21 cellular contexts compared by ENCODE assay signal in the genomic region with DNA sequence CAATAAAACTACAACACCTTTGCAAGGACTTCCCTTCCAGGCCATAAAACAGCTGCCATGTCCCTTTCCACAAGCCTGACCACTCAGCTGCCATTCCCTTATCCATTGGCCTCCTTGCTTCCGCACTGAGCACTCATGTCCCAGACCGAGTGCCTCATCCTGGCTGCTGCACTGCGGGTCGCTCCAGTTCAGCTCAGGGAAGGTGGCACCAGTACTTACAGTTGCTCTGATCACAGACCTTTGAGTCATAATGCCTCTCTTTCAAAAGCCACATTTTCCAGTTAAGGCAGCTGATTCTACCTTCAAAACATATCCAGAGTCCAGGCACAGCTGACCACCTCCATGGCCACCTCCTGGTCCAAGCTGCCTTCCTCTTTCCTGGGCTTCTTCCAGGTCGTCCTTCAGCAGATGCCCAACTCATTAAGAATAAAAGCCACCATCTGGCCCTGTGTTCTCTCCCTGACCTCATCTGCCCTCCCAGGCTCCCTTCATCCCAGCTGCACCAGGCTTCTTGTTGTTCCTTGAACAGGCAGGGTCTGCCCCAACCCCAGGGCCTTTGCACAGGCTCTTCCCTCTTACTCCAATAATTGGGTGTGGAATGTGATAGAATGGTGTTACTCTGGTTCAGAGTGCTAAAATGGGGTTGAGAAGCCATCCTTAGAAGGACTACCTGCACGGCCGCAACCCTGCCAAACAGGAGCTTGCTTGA.
"Had no signal": no experiment of that assay in that cellular context is flagged by ENCODE, and none has a peak within 500 bp of the region (broad histone marks: within the 10 kb centered on the region; RNA-seq: fewer than 3 reads in every experiment).

No MANE protein-coding gene starts in this region.

- H3K27me3 ChIP-seq: right lobe of liver, upper lobe of right lung had no signal

- H3K27ac Mint-ChIP-seq: natural killer cell treated with Interleukin-12 subunit alpha and Interleukin-12 subunit beta and Interleukin-15 and Interleukin-18, amount 100 ng/mL, for 72 hours; stimulated activated memory B cell treated with anti-CD40 and anti-IgM and Interleukin-4, amounts not matched to agents 10 μg/mL and 1 μg/mL and 100 μg/mL, for 72 hours; stimulated activated naive CD8-positive, alpha-beta T cell treated with anti-CD3 and anti-CD28 coated beads, Interleukin-15, Interleukin-2, amounts not matched to agents 100 ng/mL and 50 ng/mL, for 24 hours had no signal

- H3K9ac ChIP-seq: parathyroid adenoma had no signal

- ATAC-seq: esophagus mucosa; gastrocnemius medialis; left cardiac atrium; lower lobe of right lung; natural killer cell treated with Interleukin-12 subunit alpha and Interleukin-12 subunit beta and Interleukin-15 and Interleukin-18, amount 100 ng/mL, for 72 hours; stimulated activated memory B cell treated with anti-CD40 and anti-IgM and Interleukin-4, amounts not matched to agents 10 μg/mL and 1 μg/mL and 100 μg/mL, for 72 hours; upper lobe of right lung had no signal

- H3K36me3 ChIP-seq: gastrocnemius medialis, left ventricle myocardium inferior, lower lobe of right lung, prostate gland, right lobe of liver, tibial artery, upper lobe of right lung had no signal

- H3K79me2 ChIP-seq: parathyroid adenoma had no signal

- H3K4me1 Mint-ChIP-seq: stimulated activated memory B cell treated with anti-CD40 and anti-IgM and Interleukin-4, amounts not matched to agents 10 μg/mL and 1 μg/mL and 100 μg/mL, for 72 hours had no signal

- H3K27ac ChIP-seq: coronary artery, gastrocnemius medialis, left ventricle myocardium inferior, lower lobe of right lung, parathyroid adenoma, prostate gland, right lobe of liver, tibial artery, upper lobe of right lung had no signal

- H3K4me3 Mint-ChIP-seq: natural killer cell treated with Interleukin-12 subunit alpha and Interleukin-12 subunit beta and Interleukin-15 and Interleukin-18, amount 100 ng/mL, for 72 hours; stimulated activated memory B cell treated with anti-CD40 and anti-IgM and Interleukin-4, amounts not matched to agents 10 μg/mL and 1 μg/mL and 100 μg/mL, for 72 hours; stimulated activated naive CD8-positive, alpha-beta T cell treated with anti-CD3 and anti-CD28 coated beads, Interleukin-15, Interleukin-2, amounts not matched to agents 100 ng/mL and 50 ng/mL, for 24 hours had no signal

- H2AFZ ChIP-seq: parathyroid adenoma had no signal

- FAIRE-seq: endometrium, kidney had no signal

- H3K9me3 Mint-ChIP-seq: natural killer cell treated with Interleukin-12 subunit alpha and Interleukin-12 subunit beta and Interleukin-15 and Interleukin-18, amount 100 ng/mL, for 72 hours; stimulated activated memory B cell treated with anti-CD40 and anti-IgM and Interleukin-4, amounts not matched to agents 10 μg/mL and 1 μg/mL and 100 μg/mL, for 72 hours; stimulated activated naive CD8-positive, alpha-beta T cell treated with anti-CD3 and anti-CD28 coated beads, Interleukin-15, Interleukin-2, amounts not matched to agents 100 ng/mL and 50 ng/mL, for 24 hours had no signal

- H3K36me3 Mint-ChIP-seq: natural killer cell treated with Interleukin-12 subunit alpha and Interleukin-12 subunit beta and Interleukin-15 and Interleukin-18, amount 100 ng/mL, for 72 hours; stimulated activated memory B cell treated with anti-CD40 and anti-IgM and Interleukin-4, amounts not matched to agents 10 μg/mL and 1 μg/mL and 100 μg/mL, for 72 hours had no signal

- DNase-seq: effector CD8-positive, alpha-beta T cell; gastrocnemius medialis; kidney; left cardiac atrium; left ventricle myocardium inferior; lower lobe of right lung; mesenchymal stem cell; midbrain; occipital lobe; right lobe of liver; stimulated activated CD4-positive, alpha-beta T cell treated with anti-CD3 and anti-CD28 coated beads, Interleukin-4, amount 100 ng/mL, for 24 hours; tibial artery; upper lobe of right lung had no signal

- H3K9me3 ChIP-seq: gastrocnemius medialis, left ventricle myocardium inferior, lower lobe of right lung, prostate gland, right lobe of liver, tibial artery, upper lobe of right lung had no signal

- H3K4me1 ChIP-seq: gastrocnemius medialis, left ventricle myocardium inferior, lower lobe of right lung, parathyroid adenoma, prostate gland, right lobe of liver, tibial artery, upper lobe of right lung had no signal

- H3K4me3 ChIP-seq: coronary artery, gastrocnemius medialis, left ventricle myocardium inferior, lower lobe of right lung, prostate gland, right lobe of liver, tibial artery, upper lobe of right lung had no signal
